8 cellular contexts compared by ENCODE assay signal in genomic region chr20:5080384-5080877, GRCh38. TPM values are rescaled to one million over a fixed set of nuclear protein-coding genes. Genes with fewer than 3 reads are reported as not detected.
DNase-seq lines count a peak whose midpoint lies in the region; ATAC-seq and TF ChIP-seq lines count a peak whose summit lies in the region.

No MANE protein-coding gene starts in this region.

- no peaks in the 10 kb centered on the region for H3K9me3 ChIP-seq in heart right ventricle
- no peaks in the 10 kb centered on the region for H3K9me3 ChIP-seq in thoracic aorta
- no peaks in the 10 kb centered on the region for H3K9me3 ChIP-seq in smooth muscle cell (replicated peaks; ENCODE audit: low read depth)

- H3K27me3 Mint-ChIP-seq in T-cell, result no peaks in the 10 kb centered on the region

- no peaks in the 10 kb centered on the region for H3K79me2 ChIP-seq in smooth muscle cell (ENCODE audit: low read depth)

- CTCF ChIA-PET in T-cell (lab: Charles Lee), result interaction anchor here in 1 of 2 donors (1.1 to 1.4 kb wide), 2 partner anchors 21 to 23 kb away, joined by 4 read pairs; no protein-coding TSS in a partner anchor

- no peak overlapping the region for H2AFZ ChIP-seq in smooth muscle cell (ENCODE audit: low read depth)

- DNase-seq in AG20443 (ENCODE audit: low spot score) (peak; percentile 71), T-cell (peak in 7 of 34 experiments; percentile 1 to 42 (median 7)), heart right ventricle (peak; percentile 28 to 43), thoracic aorta (ENCODE audit: low spot score) (no peak), smooth muscle cell (lab: John Stamatoyannopoulos, UW; ENCODE audit: unreplicated experiment) (no peak), NCI-H2196 treated with DMSO at 0.1 percent for 48 hours (lab: John Stamatoyannopoulos, UW; ENCODE audit: unreplicated experiment) (no peak)
- DNase-seq in stimulated activated CD4-positive, alpha-beta T cell treated with anti-CD3 and anti-CD28 coated beads, Interleukin-2, amount 100 ng/mL, for 48 hours, result no peak

- peak overlapping the region; percentile 69 to 79 for H3K27ac Mint-ChIP-seq in T-cell

- TF ChIP-seq CTCF in heart right ventricle (IDR thresholded peaks at IDR 0.05) (no peak), thoracic aorta (IDR thresholded peaks at IDR 0.05) (no peak), smooth muscle cell (IDR thresholded peaks at IDR 0.05; ENCODE audit: borderline replicate concordance, insufficient read depth, poor library complexity, severe bottlenecking) (no peak)

- no peak overlapping the region for H3K4me3 Mint-ChIP-seq in T-cell

- H3K4me2 ChIP-seq in smooth muscle cell, result no peak overlapping the region

- no peak overlapping the region for H3K4me3 ChIP-seq in heart right ventricle
- H3K4me3 ChIP-seq in thoracic aorta, result no peak overlapping the region
- H3K4me3 ChIP-seq in smooth muscle cell, result no peak overlapping the region

- H3K27ac ChIP-seq in heart right ventricle (peak overlapping the region in 4 of 10 donors; percentile 21 to 91 (median 46)), thoracic aorta (peak overlapping the region; percentile 42 to 58), smooth muscle cell (ENCODE audit: low read depth) (no peak overlapping the region)

- H3F3A ChIP-seq in smooth muscle cell (ENCODE audit: low read depth), result no peaks in the 10 kb centered on the region

- H3K9ac ChIP-seq in smooth muscle cell (ENCODE audit: low read depth), result no peak overlapping the region

- H3K36me3 Mint-ChIP-seq in T-cell, result peaks cover 4% of the 10 kb centered on the region

- no peaks in the 10 kb centered on the region for H3K9me3 Mint-ChIP-seq in T-cell

- no peaks in the 10 kb centered on the region for H4K20me1 ChIP-seq in smooth muscle cell (ENCODE audit: low read depth)

- no peaks in the 10 kb centered on the region for H3K36me3 ChIP-seq in heart right ventricle
- no peaks in the 10 kb centered on the region for H3K36me3 ChIP-seq in thoracic aorta
- no peaks in the 10 kb centered on the region for H3K36me3 ChIP-seq in smooth muscle cell (ENCODE audit: low read depth)

- POLR2A ChIA-PET in T-cell (lab: Charles Lee), result interaction anchor here in 1 of 2 donors (0.6 kb wide), 1 partner anchor 1091 kb away, joined by 3 read pairs; no protein-coding TSS in a partner anchor

- no peaks in the 10 kb centered on the region for H3K27me3 ChIP-seq in heart right ventricle
- no peaks in the 10 kb centered on the region for H3K27me3 ChIP-seq in thoracic aorta (replicated peaks; ENCODE audit: insufficient read depth)
- no peaks in the 10 kb centered on the region for H3K27me3 ChIP-seq in smooth muscle cell (ENCODE audit: low read depth)

- intact Hi-C loops in heart right ventricle (cut with DNase I), result loop anchor here in 1 of 10 donors (10.0 kb wide), 1 partner anchor 76 kb away; the partner anchor contains the start of gene SLC23A2

- 90 to 91% methylated on average over 10 of the region's 10 CpGs for WGBS in heart right ventricle, 2 donors
- 86% methylated on average over 10 of the region's 10 CpGs for WGBS in smooth muscle cell (ENCODE audit: low lambda C conversion rate)

- H3K4me1 ChIP-seq in heart right ventricle (peaks cover 0 to 61% (median 0%) of the 10 kb centered on the region in 9 donors), thoracic aorta (ENCODE audit: control insufficient read depth in 1 of 2, low read depth in 2 of 2) (peaks cover 5 to 6% of the 10 kb centered on the region in 2 donors), smooth muscle cell (ENCODE audit: low read depth) (no peaks in the 10 kb centered on the region)

- peaks cover 33 to 36% (median 35%) of the 10 kb centered on the region in 3 donors for H3K4me1 Mint-ChIP-seq in T-cell

- peak; percentile 34 for ATAC-seq in GM21717 (IDR thresholded peaks at IDR 0.05; ENCODE audit: unreplicated experiment)
- no peak for ATAC-seq in T-cell (replicated peaks in 1 of 4)
- ATAC-seq in heart right ventricle, result peak in 7 of 8 donors; percentile 72 to 85 (median 76)
- ATAC-seq in thoracic aorta (ENCODE audit: insufficient number of reproducible peaks, low FRiP score, low read depth), result peak; percentile 75

RNA-seq across cellular contexts. Expression of gene TMEM230, which starts 32.4 kb away (rescaled TPM):
- 10 to 100 TPM; 55.6 to 72.7 (median 69.0) TPM for total RNA-seq in T-cell
- total RNA-seq in heart right ventricle, result 10 to 100 TPM; 75.2 to 96.4 (median 82.0) TPM
- 100 to 1,000 TPM in 1 of 2 donors, 10 to 100 TPM in 1; 85.9 to 135 TPM for polyA plus RNA-seq in heart right ventricle
- total RNA-seq in thoracic aorta, result 100 to 1,000 TPM in 1 of 2 donors, 10 to 100 TPM in 1; 62.8 to 114 TPM
- total RNA-seq in smooth muscle cell, result 102 and 107 TPM in 2 replicates
- polyA plus RNA-seq in smooth muscle cell, result 104 and 117 TPM in 2 replicates

RNA-seq across cellular contexts. Expression of gene PCNA, which starts 39.3 kb away (rescaled TPM):
- total RNA-seq in T-cell (10 to 100 TPM; 30.8 to 54.7 (median 48.2) TPM), heart right ventricle (10 to 100 TPM; 17.9 to 37.3 (median 21.4) TPM), thoracic aorta (10 to 100 TPM; 20.5 to 39.7 TPM), smooth muscle cell (168 and 178 TPM in 2 replicates)
- polyA plus RNA-seq in heart right ventricle (10 to 100 TPM; 11.6 to 39.1 TPM), smooth muscle cell (75.2 and 78.7 TPM in 2 replicates)

RNA-seq across cellular contexts. Expression of gene CDS2, which starts 46.4 kb away (rescaled TPM):
- total RNA-seq in T-cell, result 10 to 100 TPM; 47.1 to 62.2 (median 48.9) TPM
- total RNA-seq in heart right ventricle, result 100 to 1,000 TPM in 1 of 10 donors, 10 to 100 TPM in 9; 67.5 to 100 (median 85.7) TPM
- polyA plus RNA-seq in heart right ventricle, result 10 to 100 TPM; 16.7 to 23.1 TPM
- 10 to 100 TPM; 63.6 to 85.6 TPM for total RNA-seq in thoracic aorta
- total RNA-seq in smooth muscle cell, result 20.3 and 24.9 TPM in 2 replicates
- 25.9 and 32.4 TPM in 2 replicates for polyA plus RNA-seq in smooth muscle cell

Comparison
In these comparisons a context has a peak if more than half of its experiments do, and no peak if none do; other contexts are left out.
1. DNase-seq: peak in AG20443 (single experiment) and heart right ventricle (2 of 2); none in thoracic aorta (single experiment), smooth muscle cell (single experiment), NCI-H2196 treated with DMSO at 0.1 percent for 48 hours (single experiment) and stimulated activated CD4-positive, alpha-beta T cell treated with anti-CD3 and anti-CD28 coated beads, Interleukin-2, amount 100 ng/mL, for 48 hours (0 of 2).
2. ATAC-seq: peak in GM21717 (single experiment), heart right ventricle (7 of 8) and thoracic aorta (single experiment); none in T-cell (0 of 4).